ENCODE assay signal across 8 cellular contexts in genomic region chr1:149123948-149124926, GRCh38. TPM values are rescaled to one million over a fixed set of nuclear protein-coding genes. Genes with fewer than 3 reads are reported as not detected.
DNase-seq lines count a peak whose midpoint lies in the region; TF ChIP-seq lines count a peak whose summit lies in the region.
"Not testable (repeated sequence)": the region's sequence is repeated elsewhere in the genome, so short reads cannot be mapped to it uniquely, and the experiment has no call there.

No MANE protein-coding gene starts in this region.

- not testable (repeated sequence) for H3K36me3 Mint-ChIP-seq in Calu3 (ENCODE audit: insufficient read depth, unreplicated experiment); activated T-cell treated with anti-CD3 and anti-CD28 coated beads, Interleukin-2, amount 50 U/mL, for 24 hours (ENCODE audit: low read depth); nephron progenitor cell (ENCODE audit: low read depth)

- TF ChIP-seq CTCF in Calu3 (IDR thresholded peaks at IDR 0.05; ENCODE audit: unreplicated experiment); colonic mucosa (IDR thresholded peaks at IDR 0.05); hepatocyte (IDR thresholded peaks at IDR 0.05; ENCODE audit: poor library complexity); nephron progenitor cell (IDR thresholded peaks at IDR 0.05): not testable (repeated sequence)

- not testable (repeated sequence) for H3K27ac ChIP-seq in colonic mucosa
- peak overlapping the region; percentile 67 for H3K27ac ChIP-seq in hepatocyte

- not testable (repeated sequence) for H3K27me3 Mint-ChIP-seq in Calu3 (ENCODE audit: unreplicated experiment); activated T-cell treated with anti-CD3 and anti-CD28 coated beads, Interleukin-2, amount 50 U/mL, for 24 hours; nephron progenitor cell (ENCODE audit: low read depth, poor library complexity)

- H3K4me3 ChIP-seq in colonic mucosa, hepatocyte: not testable (repeated sequence)

- not testable (repeated sequence) for H3K4me1 ChIP-seq in colonic mucosa; hepatocyte (ENCODE audit: insufficient read depth)

- H3K4me1 Mint-ChIP-seq in Calu3 (ENCODE audit: low read depth, unreplicated experiment); activated T-cell treated with anti-CD3 and anti-CD28 coated beads, Interleukin-2, amount 50 U/mL, for 24 hours (ENCODE audit: low read depth); nephron progenitor cell: not testable (repeated sequence)

- H3K36me3 ChIP-seq in colonic mucosa; hepatocyte (replicated peaks; ENCODE audit: insufficient read depth, low read depth): not testable (repeated sequence)

- H3K27ac Mint-ChIP-seq in Calu3 (ENCODE audit: unreplicated experiment); activated T-cell treated with anti-CD3 and anti-CD28 coated beads, Interleukin-2, amount 50 U/mL, for 24 hours; nephron progenitor cell: not testable (repeated sequence)

- not testable (repeated sequence) for H3K9me2 ChIP-seq in hepatocyte (replicated peaks; ENCODE audit: insufficient read depth)

- H3K9me3 Mint-ChIP-seq in Calu3 (ENCODE audit: low read depth, unreplicated experiment); activated T-cell treated with anti-CD3 and anti-CD28 coated beads, Interleukin-2, amount 50 U/mL, for 24 hours; nephron progenitor cell: not testable (repeated sequence)

- BruUV-seq in Calu3 (replicated peaks; lab: Mats Ljungman, UMichigan): not testable (repeated sequence)

- DNase-seq in Calu3: peak; percentile 30
- peak; percentile 25 for DNase-seq in M059J (ENCODE audit: low read depth)
- DNase-seq in OCI-M1 (lab: John Stamatoyannopoulos, UW): peak; percentile 49
- DNase-seq in activated T-cell treated with anti-CD3 and anti-CD28 coated beads, Interleukin-2, amount 50 U/mL, for 24 hours: peak; percentile 30
- peak; percentile 24 for DNase-seq in colonic mucosa
- DNase-seq in hepatocyte (ENCODE audit: low spot score): peak; percentile 8
- DNase-seq in nephron progenitor cell: peak; percentile 28
- peak; percentile 4 for DNase-seq in stimulated activated CD4-positive, alpha-beta T cell treated with anti-CD3 and anti-CD28 coated beads, Interleukin-4, amount 100 ng/mL, for 24 hours

- not testable (repeated sequence) for H3K9ac ChIP-seq in colonic mucosa (ENCODE audit: low read depth in 2 of 2, low read length in 2 of 2)

- H4K20me1 ChIP-seq in hepatocyte (ENCODE audit: insufficient read depth, poor library complexity, severe bottlenecking): not testable (repeated sequence)

- H3K79me2 ChIP-seq in hepatocyte: not testable (repeated sequence)

- CTCF ChIA-PET in Calu3 (lab: Charles Lee): not testable (repeated sequence)

- H3K4me2 ChIP-seq in hepatocyte: peak overlapping the region; percentile 76

- intact Hi-C loops in Calu3 (cut with micrococcal nuclease; ENCODE audit: unreplicated experiment); colonic mucosa (cut with DNase I): not testable (repeated sequence)

- H3K9me3 ChIP-seq in colonic mucosa; hepatocyte (ENCODE audit: low read depth): not testable (repeated sequence)

- H3K27me3 ChIP-seq in colonic mucosa, hepatocyte: not testable (repeated sequence)

- WGBS in hepatocyte (ENCODE audit: low lambda C conversion rate, missing lambda C conversion rate): 7% methylated on average over 11 of the region's 15 CpGs

- H3K4me3 Mint-ChIP-seq in Calu3 (ENCODE audit: low read depth, unreplicated experiment) (peak overlapping the region; percentile 48), nephron progenitor cell (peak overlapping the region; percentile 51)
- H3K4me3 Mint-ChIP-seq in activated T-cell treated with anti-CD3 and anti-CD28 coated beads, Interleukin-2, amount 50 U/mL, for 24 hours: not testable (repeated sequence)

- H2AFZ ChIP-seq in hepatocyte: not testable (repeated sequence)

RNA-seq across cellular contexts. Expression of gene NBPF9, which starts 20.9 kb away (rescaled TPM):
- total RNA-seq in Calu3 (2022) (28.1 and 31.1 TPM in 2 replicates), colonic mucosa (10 to 100 TPM; 11.5 to 12.7 TPM), hepatocyte (14.5 and 17.0 TPM in 2 replicates)
- 13.5 and 18.8 TPM in 2 replicates for total RNA-seq in M059J (2014; rRNA removed; shearing (Covaris generic))
- 11.7 and 13.3 TPM in 2 replicates for polyA plus RNA-seq in hepatocyte
